8 cellular contexts compared by ENCODE assay signal in genomic region chr15:52735231-52736089, GRCh38. TPM values are rescaled to one million over a fixed set of nuclear protein-coding genes. Genes with fewer than 3 reads are reported as not detected.
DNase-seq lines count a peak whose midpoint lies in the region; ATAC-seq, FAIRE-seq and TF ChIP-seq lines count a peak whose summit lies in the region.

No MANE protein-coding gene starts in this region.

- peak; percentile 57 for ATAC-seq in GM18861 (IDR thresholded peaks at IDR 0.05; ENCODE audit: unreplicated experiment)
- peak; percentile 79 for ATAC-seq in HG03457 (IDR thresholded peaks at IDR 0.05; ENCODE audit: unreplicated experiment)
- ATAC-seq in HepG2: peak; percentile 83

- H3K4me1 ChIP-seq in colonic mucosa (no peaks in the 10 kb centered on the region), HepG2 (ENCODE audit: insufficient read depth, low read length) (peaks cover 45% of the 10 kb centered on the region)

- H3K4me3 ChIP-seq in colonic mucosa (no peak overlapping the region), HepG2 (replicated peaks in 1 of 3; ENCODE audit: insufficient read depth in 1 of 3, low read depth in 2 of 3, low read length in 3 of 3) (no peak overlapping the region)

- H3K36me3 ChIP-seq in colonic mucosa: no peaks in the 10 kb centered on the region
- H3K36me3 ChIP-seq in HepG2 (replicated peaks in 1 of 2; ENCODE audit: control insufficient read depth in 1 of 2, insufficient read depth in 2 of 2, low read length in 2 of 2): no peaks in the 10 kb centered on the region

- H3K36me3 Mint-ChIP-seq in activated CD4-positive, alpha-beta T cell treated with anti-CD3 and anti-CD28 coated beads, Interleukin-2, amount 10 ng/mL, durations not matched to agents 24 days and 14 days (ENCODE audit: low read depth): no peaks in the 10 kb centered on the region

- H3K4me1 Mint-ChIP-seq in activated CD4-positive, alpha-beta T cell treated with anti-CD3 and anti-CD28 coated beads, Interleukin-2, amount 10 ng/mL, durations not matched to agents 24 days and 14 days: peaks cover 17% of the 10 kb centered on the region

- in situ Hi-C loops in ACHN (cut with HindIII; ENCODE audit: low pct_ligation_motif_present, low pct_unique_long_range_greater_than_20kb, low sequenced_read_pairs): loop anchor here (25.0 kb wide), 1 partner anchor 473 kb away; no protein-coding TSS in a partner anchor
- in situ Hi-C loops in HepG2 (cut with HindIII; ENCODE audit: extremely low pct_ligation_motif_present, low pct_unique_long_range_greater_than_20kb): no loop called here

- intact Hi-C loops in activated CD4-positive, alpha-beta T cell treated with anti-CD3 and anti-CD28 coated beads, Interleukin-2, amount 10 ng/mL, durations not matched to agents 24 days and 14 days (cut with micrococcal nuclease): loop anchor here (1.0 to 10.0 kb wide), 7 partner anchors 57 to 751 kb away; partner anchors contain the start of genes ATOSA and MYO5A
- intact Hi-C loops in colonic mucosa (cut with DNase I) (loop anchor here (5.0 to 10.0 kb wide), 3 partner anchors 211 to 478 kb away; partner anchors contain the start of gene MYO5A), HepG2 (cut with micrococcal nuclease; ENCODE audit: unreplicated experiment) (loop anchor here (1.0 to 10.0 kb wide), 5 partner anchors 168 to 551 kb away; partner anchors contain the start of genes ARPP19 and MYO5A)

- no peak overlapping the region for H2AFZ ChIP-seq in HepG2 (ENCODE audit: low read length)

- no TSS peak for BruUV-seq in HepG2 (replicated peaks; lab: Mats Ljungman, UMichigan)

- H3K9me3 ChIP-seq in colonic mucosa (no peaks in the 10 kb centered on the region), HepG2 (ENCODE audit: low read length) (no peaks in the 10 kb centered on the region)

- H3K27me3 Mint-ChIP-seq in activated CD4-positive, alpha-beta T cell treated with anti-CD3 and anti-CD28 coated beads, Interleukin-2, amount 10 ng/mL, durations not matched to agents 24 days and 14 days: peaks cover 8% of the 10 kb centered on the region

- H3K4me2 ChIP-seq in HepG2 (ENCODE audit: low read depth, low read length): no peak overlapping the region

- no peaks in the 10 kb centered on the region for H3K79me2 ChIP-seq in HepG2 (ENCODE audit: insufficient read depth, low read length)

- H3K27ac ChIP-seq in colonic mucosa (no peak overlapping the region), HepG2 (ENCODE audit: extremely low read length, insufficient read depth, low read length) (no peak overlapping the region)

- WGBS in HepG2 (ENCODE audit: low lambda C conversion rate): 35% methylated on average over 4 of the region's 4 CpGs

- POLR2A ChIA-PET in HepG2 (lab: Yijun Ruan, JAX): no interaction called here

- no peaks in the 10 kb centered on the region for H3K27me3 ChIP-seq in colonic mucosa
- H3K27me3 ChIP-seq in HepG2 (ENCODE audit: control insufficient read depth in 1 of 2, insufficient read depth in 2 of 2, low read length in 2 of 2): no peaks in the 10 kb centered on the region

- CTCF ChIA-PET in HepG2 (lab: Yijun Ruan, JAX; ENCODE audit: low intra/inter-chr PET ratio, low total read pairs): interaction anchor here (2.6 kb wide), 1 partner anchor 480 kb away, joined by 25 read pairs; no protein-coding TSS in a partner anchor

- H3K9me3 Mint-ChIP-seq in activated CD4-positive, alpha-beta T cell treated with anti-CD3 and anti-CD28 coated beads, Interleukin-2, amount 10 ng/mL, durations not matched to agents 24 days and 14 days: no peaks in the 10 kb centered on the region

- no peak for TF ChIP-seq POLR2A in HepG2 (IDR thresholded peaks at IDR 0.05; ENCODE audit: insufficient read depth in 1 of 2, low read depth in 2 of 2, low read length in 2 of 2)

- TF ChIP-seq EP300 in HepG2 (IDR thresholded peaks at IDR 0.05; ENCODE audit: low read depth in 2 of 2, low read length in 2 of 2) (no peak), HepG2 (CRISPR knock-in tag; IDR thresholded peaks at IDR 0.05; ENCODE audit: borderline replicate concordance) (no peak)

- DNase-seq in ACHN (peak; percentile 78), NCI-H526 treated with DMSO at 0.1 percent for 48 hours (lab: John Stamatoyannopoulos, UW) (peak; percentile 65), colonic mucosa (peak; percentile 77), HepG2 (ENCODE audit: low spot score) (peak; percentile 73)
- DNase-seq in activated CD4-positive, alpha-beta T cell treated with anti-CD3 and anti-CD28 coated beads, Interleukin-2, amount 10 ng/mL, durations not matched to agents 24 days and 14 days: peak; percentile 94
- peak; percentile 67 for DNase-seq in stimulated activated CD8-positive, alpha-beta memory T cell treated with anti-CD3 and anti-CD28 coated beads, Interleukin-12 subunit alpha, Interleukin-12 subunit beta, amount 100 ng/mL, for 1 hour (ENCODE audit: low read depth)

- no peak overlapping the region for H3K9ac ChIP-seq in colonic mucosa (ENCODE audit: low read depth in 2 of 2, low read length in 2 of 2)
- H3K9ac ChIP-seq in HepG2 (ENCODE audit: insufficient read depth, low read depth, low read length): no peak overlapping the region

- TF ChIP-seq CTCF in colonic mucosa (IDR thresholded peaks at IDR 0.05) (peak; percentile 76), HepG2 (CRISPR knock-in tag; IDR thresholded peaks at IDR 0.05) (peak; percentile 89)

- TF ChIP-seq RAD21 in HepG2 (CRISPR knock-in tag; IDR thresholded peaks at IDR 0.05): peak; percentile 78

- no peak overlapping the region for H3K4me3 Mint-ChIP-seq in activated CD4-positive, alpha-beta T cell treated with anti-CD3 and anti-CD28 coated beads, Interleukin-2, amount 10 ng/mL, durations not matched to agents 24 days and 14 days

- H4K20me1 ChIP-seq in HepG2 (ENCODE audit: insufficient read depth, low read length): no peaks in the 10 kb centered on the region

- peak overlapping the region; percentile 18 for H3K27ac Mint-ChIP-seq in activated CD4-positive, alpha-beta T cell treated with anti-CD3 and anti-CD28 coated beads, Interleukin-2, amount 10 ng/mL, durations not matched to agents 24 days and 14 days

- peak; percentile 92 for FAIRE-seq in HepG2 (lab: Jason Lieb, UNC)

TF ChIP-seq in HepG2, 621 proteins besides CTCF, POLR2A, EP300 and RAD21 (continues in another document):
- TF ChIP-seq STAG1 (CRISPR knock-in tag; IDR thresholded peaks at IDR 0.05) (peak; percentile 95), MXI1 (IDR thresholded peaks at IDR 0.05; ENCODE audit: borderline replicate concordance, low read depth, low read length) (0 out of 3 replicates have a peak, but pooled peaks have one; percentile 29)

RNA-seq across cellular contexts. Expression of gene ONECUT1, which starts 54.7 kb away (rescaled TPM):
- total RNA-seq in activated CD4-positive, alpha-beta T cell treated with anti-CD3 and anti-CD28 coated beads, Interleukin-2, amount 10 ng/mL, durations not matched to agents 24 days and 14 days: not detected in 2 replicates
- under 1 TPM in 1 of 2 donors, not detected in 1; 0.64 TPM for total RNA-seq in colonic mucosa
- total RNA-seq in HepG2 (2016; rRNA removed; fragmentation: Illumina TruSeq; extraction: Trizol): 9.1 and 9.3 TPM in 2 replicates
- total RNA-seq in HepG2 (2016; cell fraction: cytosol; rRNA removed; fragmentation: Illumina TruSeq; extraction: Trizol; ENCODE audit: low read depth): 1.9 and 2.8 TPM in 2 replicates
- 7.3 and 7.4 TPM in 2 replicates for total RNA-seq in HepG2 (2016; cell fraction: insoluble cytoplasmic fraction; rRNA removed; fragmentation: Illumina TruSeq; extraction: Trizol)
- 6.4 and 6.6 TPM in 2 replicates for total RNA-seq in HepG2 (2016; cell fraction: membrane; rRNA removed; fragmentation: Illumina TruSeq; extraction: Trizol)
- total RNA-seq in HepG2 (2016; cell fraction: nucleus; rRNA removed; fragmentation: Illumina TruSeq; extraction: Trizol): 11.7 and 15.6 TPM in 2 replicates
- polyA plus RNA-seq in HepG2 (2011; rRNA removed): 3.5 and 3.8 TPM in 2 replicates
- 1.8 and 2.0 TPM in 2 replicates for polyA plus RNA-seq in HepG2 (2011; cell fraction: cytosol; rRNA removed)
- polyA plus RNA-seq in HepG2 (2011; cell fraction: nucleus; rRNA removed): 9.9 and 11.0 TPM in 2 replicates
- polyA plus RNA-seq in HepG2 (2012): 13.4 and 15.9 TPM in 2 replicates
- polyA plus RNA-seq in HepG2 (2016; cell fraction: cytosol; fragmentation: Illumina TruSeq; extraction: Trizol; ENCODE audit: low read depth): 1.0 and 1.8 TPM in 2 replicates
- 7.6 and 8.6 TPM in 2 replicates for polyA plus RNA-seq in HepG2 (2016; cell fraction: insoluble cytoplasmic fraction; fragmentation: Illumina TruSeq; extraction: Trizol; ENCODE audit: low read depth)
- polyA plus RNA-seq in HepG2 (2016; cell fraction: membrane; fragmentation: Illumina TruSeq; extraction: Trizol; ENCODE audit: low read depth): 4.2 and 4.5 TPM in 2 replicates
- polyA plus RNA-seq in HepG2 (2016; cell fraction: nucleus; fragmentation: Illumina TruSeq; extraction: Trizol; ENCODE audit: insufficient read depth, low read depth): 13.6 and 17.1 TPM in 2 replicates
- polyA minus RNA-seq in HepG2 (2011; rRNA and poly(A)+ RNA removed; ENCODE audit: low replicate concordance): 10.5 TPM in 1 of 2 replicates, not detected in the other
- 7.3 and 19.3 TPM in 2 replicates for polyA minus RNA-seq in HepG2 (2011; cell fraction: cytosol; rRNA and poly(A)+ RNA removed)
- 14.2 and 19.6 TPM in 2 replicates for polyA minus RNA-seq in HepG2 (2011; cell fraction: nucleus; rRNA and poly(A)+ RNA removed)

RNA-seq across cellular contexts. Expression of gene ATOSA, which starts 56.3 kb away (rescaled TPM):
- total RNA-seq in activated CD4-positive, alpha-beta T cell treated with anti-CD3 and anti-CD28 coated beads, Interleukin-2, amount 10 ng/mL, durations not matched to agents 24 days and 14 days: 9.3 and 13.4 TPM in 2 replicates
- total RNA-seq in colonic mucosa (10 to 100 TPM; 29.6 to 34.5 TPM), HepG2 (2016; rRNA removed; fragmentation: Illumina TruSeq; extraction: Trizol) (5.5 and 6.6 TPM in 2 replicates)
- total RNA-seq in HepG2 (2016; cell fraction: cytosol; rRNA removed; fragmentation: Illumina TruSeq; extraction: Trizol; ENCODE audit: low read depth): 2.3 and 2.7 TPM in 2 replicates
- 6.3 and 6.6 TPM in 2 replicates for total RNA-seq in HepG2 (2016; cell fraction: insoluble cytoplasmic fraction; rRNA removed; fragmentation: Illumina TruSeq; extraction: Trizol)
- 2.8 and 3.8 TPM in 2 replicates for total RNA-seq in HepG2 (2016; cell fraction: membrane; rRNA removed; fragmentation: Illumina TruSeq; extraction: Trizol)
- 20.3 and 22.5 TPM in 2 replicates for total RNA-seq in HepG2 (2016; cell fraction: nucleus; rRNA removed; fragmentation: Illumina TruSeq; extraction: Trizol)
- 15.2 and 16.3 TPM in 2 replicates for polyA plus RNA-seq in HepG2 (2011; rRNA removed)
- polyA plus RNA-seq in HepG2 (2011; cell fraction: cytosol; rRNA removed): 2.8 and 6.1 TPM in 2 replicates
- 26.4 and 35.0 TPM in 2 replicates for polyA plus RNA-seq in HepG2 (2011; cell fraction: nucleus; rRNA removed)
- polyA plus RNA-seq in HepG2 (2012): 10.2 and 13.6 TPM in 2 replicates
- 0.59 and 0.75 TPM in 2 replicates for polyA plus RNA-seq in HepG2 (2016; cell fraction: cytosol; fragmentation: Illumina TruSeq; extraction: Trizol; ENCODE audit: low read depth)
- 6.0 TPM in 2 replicates for polyA plus RNA-seq in HepG2 (2016; cell fraction: insoluble cytoplasmic fraction; fragmentation: Illumina TruSeq; extraction: Trizol; ENCODE audit: low read depth)
- 0.95 and 1.4 TPM in 2 replicates for polyA plus RNA-seq in HepG2 (2016; cell fraction: membrane; fragmentation: Illumina TruSeq; extraction: Trizol; ENCODE audit: low read depth)
- polyA plus RNA-seq in HepG2 (2016; cell fraction: nucleus; fragmentation: Illumina TruSeq; extraction: Trizol; ENCODE audit: insufficient read depth, low read depth): 28.7 and 35.9 TPM in 2 replicates
- polyA minus RNA-seq in HepG2 (2011; rRNA and poly(A)+ RNA removed; ENCODE audit: low replicate concordance): 13.2 and 17.2 TPM in 2 replicates
- polyA minus RNA-seq in HepG2 (2011; cell fraction: cytosol; rRNA and poly(A)+ RNA removed): 5.5 and 12.6 TPM in 2 replicates
- polyA minus RNA-seq in HepG2 (2011; cell fraction: nucleus; rRNA and poly(A)+ RNA removed): 70.6 and 77.7 TPM in 2 replicates
